24 cellular contexts compared by ENCODE assay signal in genomic region chr22:17357688-17358087, GRCh38. TPM values are rescaled to one million over a fixed set of nuclear protein-coding genes. Genes with fewer than 3 reads are reported as not detected.
"Had no signal": no experiment of that assay in that cellular context is flagged by ENCODE, and none has a peak within 500 bp of the region (broad histone marks: within the 10 kb centered on the region; RNA-seq: fewer than 3 reads in every experiment).

No MANE protein-coding gene starts in this region.

- FAIRE-seq: HepG2 had no signal

- DNase-seq: IMR-90, Kasumi-1, MM.1S, NCI-H1092 treated with DMSO at 0.1 percent for 48 hours, NCI-H1436, NCI-H187, NCI-H2029, NCI-H2081 treated with DMSO at 0.1 percent for 48 hours, NCI-H2171, NCI-H226, NCI-H446, NCI-H510A, NCI-H524 treated with DMSO at 0.1 percent for 48 hours, NCI-H69, NCI-H774, PC-3, SHP77, SK-N-SH, SW 1271 had no signal

- H3K9ac ChIP-seq: KMS-11, SK-N-SH had no signal

- H3K4me2 ChIP-seq: KMS-11, SK-N-SH had no signal

- H3K27ac ChIP-seq: KMS-11, RWPE1 had no signal

- ATAC-seq: HepG2, Panc1, PC-3 had no signal

- H3K9me3 ChIP-seq: SK-N-SH had no signal

RNA-seq across cellular contexts. Expression of gene CECR2, which starts 11.6 kb away (rescaled TPM):
- total RNA-seq: HepG2, IMR-90, M059J, PC-3 had no signal
- polyA plus RNA-seq: HepG2, SK-N-SH had no signal
